15 cellular contexts compared by ENCODE assay signal in genomic region chr16:48560692-48561091, GRCh38.
"Had no signal": no experiment of that assay in that cellular context is flagged by ENCODE, and none has a peak within 500 bp of the region (broad histone marks: within the 10 kb centered on the region; RNA-seq: fewer than 3 reads in every experiment).

No MANE protein-coding gene starts in this region.

- H3K27ac ChIP-seq: foreskin keratinocyte, neural progenitor cell, pancreas had no signal

- ATAC-seq: effector memory CD8-positive, alpha-beta T cell; foreskin keratinocyte had no signal

- H3K4me1 ChIP-seq: breast epithelium had no signal

- H3K27me3 ChIP-seq: breast epithelium, foreskin keratinocyte, neural progenitor cell, pancreas, tibial nerve, uterus had no signal

- H3K9me3 Mint-ChIP-seq: activated B cell treated with CpG ODN at 0.5 μM for 24 hours; activated CD4-positive, alpha-beta T cell treated with anti-CD3 and anti-CD28 coated beads, Interleukin-2, amount 10 ng/mL, durations not matched to agents 7 days and 5 days; activated naive CD4-positive, alpha-beta T cell treated with anti-CD3 and anti-CD28 coated beads, Interleukin-2, amount 10 ng/mL, durations not matched to agents 7 days and 5 days; effector memory CD8-positive, alpha-beta T cell had no signal

- H3K27ac Mint-ChIP-seq: activated B cell treated with CpG ODN at 0.5 μM for 24 hours; activated CD4-positive, alpha-beta T cell treated with anti-CD3 and anti-CD28 coated beads, Interleukin-2, amount 10 ng/mL, durations not matched to agents 7 days and 5 days; activated naive CD4-positive, alpha-beta T cell treated with anti-CD3 and anti-CD28 coated beads, Interleukin-2, amount 10 ng/mL, durations not matched to agents 7 days and 5 days; neural progenitor cell had no signal

- H3K36me3 ChIP-seq: breast epithelium, pancreas, tibial nerve, uterus had no signal

- H3K4me3 Mint-ChIP-seq: activated B cell treated with CpG ODN at 0.5 μM for 24 hours; activated CD4-positive, alpha-beta T cell treated with anti-CD3 and anti-CD28 coated beads, Interleukin-2, amount 10 ng/mL, durations not matched to agents 7 days and 5 days; activated naive CD4-positive, alpha-beta T cell treated with anti-CD3 and anti-CD28 coated beads, Interleukin-2, amount 10 ng/mL, durations not matched to agents 7 days and 5 days; effector memory CD8-positive, alpha-beta T cell; neural progenitor cell had no signal

- H3K4me3 ChIP-seq: breast epithelium, neural progenitor cell, pancreas, tibial nerve, uterus had no signal

- H3K27me3 Mint-ChIP-seq: activated B cell treated with CpG ODN at 0.5 μM for 24 hours; activated CD4-positive, alpha-beta T cell treated with anti-CD3 and anti-CD28 coated beads, Interleukin-2, amount 10 ng/mL, durations not matched to agents 7 days and 5 days; activated naive CD4-positive, alpha-beta T cell treated with anti-CD3 and anti-CD28 coated beads, Interleukin-2, amount 10 ng/mL, durations not matched to agents 7 days and 5 days; effector memory CD8-positive, alpha-beta T cell had no signal

- DNase-seq: activated B cell treated with CpG ODN at 0.5 μM for 24 hours; activated CD4-positive, alpha-beta T cell treated with anti-CD3 and anti-CD28 coated beads, Interleukin-2, amount 10 ng/mL, durations not matched to agents 7 days and 5 days; activated naive CD4-positive, alpha-beta T cell treated with anti-CD3 and anti-CD28 coated beads, Interleukin-2, amount 10 ng/mL, durations not matched to agents 7 days and 5 days; dermis blood vessel endothelial cell; effector memory CD8-positive, alpha-beta T cell; foreskin keratinocyte; glutamatergic neuron; kidney glomerular epithelial cell; pancreas; stimulated activated CD4-positive, alpha-beta T cell treated with anti-CD3 and anti-CD28 coated beads, Interleukin-12 subunit alpha, Interleukin-12 subunit beta, amount 100 ng/mL, for 4 hours; stimulated activated CD4-positive, alpha-beta T cell treated with anti-CD3 and anti-CD28 coated beads, Interleukin-2, amount 100 ng/mL, for 24 hours; uterus had no signal

- H3K9me3 ChIP-seq: breast epithelium, pancreas, tibial nerve, uterus had no signal
